In genomic region chr2:83933743-83934142, GRCh38 we compare ENCODE assay signal across 32 cellular contexts.
"Had no signal": no experiment of that assay in that cellular context is flagged by ENCODE, and none has a peak within 500 bp of the region (broad histone marks: within the 10 kb centered on the region; RNA-seq: fewer than 3 reads in every experiment).

No MANE protein-coding gene starts in this region.

- DNase-seq: immature natural killer cell; kidney; left colon; left lung; midbrain; mucosa of descending colon; naive thymus-derived CD8-positive, alpha-beta T cell; nucleus accumbens; pancreas; posterior cingulate gyrus; retina; right cardiac atrium; stimulated activated CD4-positive, alpha-beta T cell treated with anti-CD3 and anti-CD28 coated beads, Interleukin-12 subunit alpha, Interleukin-12 subunit beta, amount 100 ng/mL, for 4 hours; stimulated activated CD4-positive, alpha-beta T cell treated with anti-CD3 and anti-CD28 coated beads, Interleukin-15, amount 100 ng/mL, for 24 hours; stimulated activated CD4-positive, alpha-beta T cell treated with anti-CD3 and anti-CD28 coated beads, Interleukin-2, amount 100 ng/mL, for 24 hours; stimulated activated CD4-positive, alpha-beta T cell treated with anti-CD3 and anti-CD28 coated beads, Interleukin-4, amount 100 ng/mL, for 1 hour; stimulated activated naive B cell treated with anti-CD40 and anti-IgM and Interleukin-4, amounts not matched to agents 10 μg/mL and 1 μg/mL and 100 μg/mL, for 72 hours; stimulated activated naive CD8-positive, alpha-beta T cell treated with anti-CD3 and anti-CD28 coated beads, Interleukin-15, Interleukin-2, amounts not matched to agents 100 U/mL and 50 U/mL, for 24 hours; stomach; testis; thyroid gland; transverse colon; upper lobe of left lung had no signal

- H3K4me3 ChIP-seq: hepatocyte, left lung, lung, mucosa of descending colon, pancreas, prostate gland, skin epidermis, stomach, testis, thyroid gland, transverse colon, upper lobe of left lung, vagina had no signal

- H3K27ac Mint-ChIP-seq: immature natural killer cell; naive thymus-derived CD8-positive, alpha-beta T cell; nephron; stimulated activated naive B cell treated with anti-CD40 and anti-IgM and Interleukin-4, amounts not matched to agents 10 μg/mL and 1 μg/mL and 100 μg/mL, for 72 hours had no signal

- H3K36me3 Mint-ChIP-seq: immature natural killer cell; naive thymus-derived CD8-positive, alpha-beta T cell; stimulated activated naive B cell treated with anti-CD40 and anti-IgM and Interleukin-4, amounts not matched to agents 10 μg/mL and 1 μg/mL and 100 μg/mL, for 72 hours had no signal

- ATAC-seq: left colon; left lung; mucosa of descending colon; naive thymus-derived CD8-positive, alpha-beta T cell; pancreas; right cardiac atrium; sciatic nerve; stimulated activated naive B cell treated with anti-CD40 and anti-IgM and Interleukin-4, amounts not matched to agents 10 μg/mL and 1 μg/mL and 100 μg/mL, for 72 hours; stimulated activated naive CD8-positive, alpha-beta T cell treated with anti-CD3 and anti-CD28 coated beads, Interleukin-15, Interleukin-2, amounts not matched to agents 100 U/mL and 50 U/mL, for 24 hours had no signal

- H3K27ac ChIP-seq: hepatocyte, left lung, pancreas, prostate gland, skin epidermis, stomach, testis, thyroid gland, transverse colon, upper lobe of left lung, vagina had no signal

- H3K9me3 Mint-ChIP-seq: nephron; neural crest cell; stimulated activated naive B cell treated with anti-CD40 and anti-IgM and Interleukin-4, amounts not matched to agents 10 μg/mL and 1 μg/mL and 100 μg/mL, for 72 hours had no signal

- FAIRE-seq: islet of Langerhans, kidney, pancreas had no signal

- H3K36me3 ChIP-seq: left lung, pancreas, prostate gland, stomach, thyroid gland, transverse colon, upper lobe of left lung, vagina had no signal

- H3K9me3 ChIP-seq: left lung, mucosa of descending colon, pancreas, prostate gland, stomach, testis, thyroid gland, transverse colon, upper lobe of left lung, vagina had no signal

- H3K4me2 ChIP-seq: hepatocyte had no signal

- H2AFZ ChIP-seq: hepatocyte had no signal

- H3K4me1 Mint-ChIP-seq: immature natural killer cell; naive thymus-derived CD8-positive, alpha-beta T cell; nephron; stimulated activated naive B cell treated with anti-CD40 and anti-IgM and Interleukin-4, amounts not matched to agents 10 μg/mL and 1 μg/mL and 100 μg/mL, for 72 hours had no signal

- H3K27me3 ChIP-seq: hepatocyte, left lung, pancreas, stomach, testis, thyroid gland, transverse colon, upper lobe of left lung, vagina had no signal

- H3K27me3 Mint-ChIP-seq: stimulated activated naive B cell treated with anti-CD40 and anti-IgM and Interleukin-4, amounts not matched to agents 10 μg/mL and 1 μg/mL and 100 μg/mL, for 72 hours had no signal

- H3K4me3 Mint-ChIP-seq: immature natural killer cell; naive thymus-derived CD8-positive, alpha-beta T cell; nephron; neural crest cell; stimulated activated naive B cell treated with anti-CD40 and anti-IgM and Interleukin-4, amounts not matched to agents 10 μg/mL and 1 μg/mL and 100 μg/mL, for 72 hours had no signal

- H3K79me2 ChIP-seq: hepatocyte had no signal

- H3K4me1 ChIP-seq: left lung, pancreas, prostate gland, stomach, testis, thyroid gland, transverse colon, upper lobe of left lung, vagina had no signal
